ENCODE assay signal across 14 cellular contexts in the genomic region with DNA sequence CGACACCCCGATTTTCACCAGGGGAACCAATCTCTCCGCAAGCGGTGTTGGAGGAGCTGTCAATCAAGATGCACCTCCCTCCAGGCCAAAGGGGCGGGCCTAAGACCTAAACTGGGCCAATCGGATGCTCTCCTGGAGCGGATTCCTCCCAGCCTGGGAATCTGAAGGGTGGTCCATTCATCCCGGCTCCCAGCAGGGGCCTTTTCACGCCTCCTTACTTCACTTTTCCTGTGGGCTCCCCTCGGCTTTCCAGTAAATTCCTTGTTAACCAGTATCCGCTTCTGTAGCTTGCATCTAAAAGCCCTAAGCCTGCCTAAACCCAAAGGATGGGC. TPM values are rescaled to one million over a fixed set of nuclear protein-coding genes. Genes with fewer than 3 reads are reported as not detected.
A peak's percentile ranks its signal among the peaks of the same experiment; 100 is the strongest.
DNase-seq lines count a peak whose midpoint lies in the region; ATAC-seq, FAIRE-seq and TF ChIP-seq lines count a peak whose summit lies in the region.
"Had no signal": no experiment of that assay in that cellular context is flagged by ENCODE, and none has a peak within 500 bp of the region (broad histone marks: within the 10 kb centered on the region; RNA-seq: fewer than 3 reads in every experiment).

No MANE protein-coding gene starts in this region.

- CTCF ChIA-PET in HEK293T (lab: Yijun Ruan, JAX) (no interaction called here), HepG2 (lab: Yijun Ruan, JAX; ENCODE audit: low intra/inter-chr PET ratio, low total read pairs) (no interaction called here)

- H3K27me3 ChIP-seq in HepG2 (ENCODE audit: control insufficient read depth in 1 of 2, insufficient read depth in 2 of 2, low read length in 2 of 2), result peaks cover 7 to 17% of the 10 kb centered on the region in 2 experiments; a peak in 4 of 5 replicates
- H3K27me3 ChIP-seq: esophagus squamous epithelium had no signal

- no peak overlapping the region for H2AFZ ChIP-seq in HepG2 (ENCODE audit: low read length)

- H3K4me3 ChIP-seq in HepG2 (replicated peaks in 1 of 3; ENCODE audit: insufficient read depth in 1 of 3, low read depth in 2 of 3, low read length in 3 of 3), result no peak overlapping the region
- H3K4me3 ChIP-seq: esophagus squamous epithelium had no signal

- no peak overlapping the region for H3K4me2 ChIP-seq in HepG2 (ENCODE audit: low read depth, low read length)

- no peak for FAIRE-seq in HepG2 (lab: Jason Lieb, UNC)

- POLR2A ChIA-PET in HEK293T (lab: Yijun Ruan, JAX) (no interaction called here), HepG2 (lab: Yijun Ruan, JAX) (no interaction called here)

- no peak for TF ChIP-seq POLR2A in HepG2 (IDR thresholded peaks at IDR 0.05; ENCODE audit: insufficient read depth in 1 of 2, low read depth in 2 of 2, low read length in 2 of 2)

- H3K27ac ChIP-seq in HepG2 (ENCODE audit: extremely low read length, insufficient read depth, low read length), result no peak overlapping the region
- H3K27ac ChIP-seq: C4-2B, esophagus squamous epithelium had no signal

- no peak overlapping the region for H3K9ac ChIP-seq in HepG2 (ENCODE audit: insufficient read depth, low read depth, low read length)

- no peaks in the 10 kb centered on the region for H3K9me3 ChIP-seq in HepG2 (ENCODE audit: low read length)
- H3K9me3 ChIP-seq: esophagus squamous epithelium had no signal

- in situ Hi-C loops in HepG2 (cut with HindIII; ENCODE audit: extremely low pct_ligation_motif_present, low pct_unique_long_range_greater_than_20kb), result no loop called here

- H4K20me1 ChIP-seq in HepG2 (ENCODE audit: insufficient read depth, low read length), result no peaks in the 10 kb centered on the region

- peak; percentile 54 for DNase-seq in AG20443 (ENCODE audit: low spot score)
- DNase-seq in HEK293T (ENCODE audit: extremely low spot score), result no peak
- peak; percentile 50 for DNase-seq in astrocyte of the hippocampus (ENCODE audit: low read depth, low spot score)
- no peak for DNase-seq in HepG2 (ENCODE audit: low spot score)
- DNase-seq: activated CD4-positive, alpha-beta T cell treated with anti-CD3 and anti-CD28 coated beads for 1 hour; esophagus squamous epithelium; naive B cell; NCI-H226 had no signal

- no peaks in the 10 kb centered on the region for H3K79me2 ChIP-seq in HepG2 (ENCODE audit: insufficient read depth, low read length)

- TF ChIP-seq RAD21 in HepG2 (CRISPR knock-in tag; IDR thresholded peaks at IDR 0.05), result no peak

- H3K36me3 ChIP-seq in HepG2 (replicated peaks in 1 of 2; ENCODE audit: control insufficient read depth in 1 of 2, insufficient read depth in 2 of 2, low read length in 2 of 2), result no peaks in the 10 kb centered on the region
- H3K36me3 ChIP-seq: esophagus squamous epithelium had no signal

- no peak for TF ChIP-seq CTCF in HepG2 (CRISPR knock-in tag; IDR thresholded peaks at IDR 0.05)

- TF ChIP-seq EP300 in HepG2 (IDR thresholded peaks at IDR 0.05; ENCODE audit: low read depth in 2 of 2, low read length in 2 of 2) (no peak), HepG2 (CRISPR knock-in tag; IDR thresholded peaks at IDR 0.05; ENCODE audit: borderline replicate concordance) (no peak)

- H3K4me1 ChIP-seq in HepG2 (ENCODE audit: insufficient read depth, low read length), result peaks cover 45% of the 10 kb centered on the region
- H3K4me1 ChIP-seq: esophagus squamous epithelium had no signal

- intact Hi-C loops in HepG2 (cut with micrococcal nuclease; ENCODE audit: unreplicated experiment), result no loop called here

- ATAC-seq in HepG2, result no peak
- no peak for ATAC-seq in HG02588 (IDR thresholded peaks at IDR 0.05; ENCODE audit: unreplicated experiment)
- no peak for ATAC-seq in GM21528 (IDR thresholded peaks at IDR 0.05; ENCODE audit: low FRiP score, unreplicated experiment)
- no peak for ATAC-seq in HG03196 (IDR thresholded peaks at IDR 0.05; ENCODE audit: unreplicated experiment)
- no peak for ATAC-seq in HG03108 (IDR thresholded peaks at IDR 0.05; ENCODE audit: unreplicated experiment)

- 88% methylated on average over 11 of the region's 11 CpGs for WGBS in HepG2 (ENCODE audit: low lambda C conversion rate)

- no TSS peak for BruUV-seq in HepG2 (replicated peaks; lab: Mats Ljungman, UMichigan)

TF ChIP-seq in HEK293T, 16 proteins besides CTCF, POLR2A, EP300 and RAD21:
- no peak for TF ChIP-seq ELF4 (IDR thresholded peaks at IDR 0.05)
- TF ChIP-seq SP1 (IDR thresholded peaks at IDR 0.05), result no peak
- TF ChIP-seq, protein P1, sequence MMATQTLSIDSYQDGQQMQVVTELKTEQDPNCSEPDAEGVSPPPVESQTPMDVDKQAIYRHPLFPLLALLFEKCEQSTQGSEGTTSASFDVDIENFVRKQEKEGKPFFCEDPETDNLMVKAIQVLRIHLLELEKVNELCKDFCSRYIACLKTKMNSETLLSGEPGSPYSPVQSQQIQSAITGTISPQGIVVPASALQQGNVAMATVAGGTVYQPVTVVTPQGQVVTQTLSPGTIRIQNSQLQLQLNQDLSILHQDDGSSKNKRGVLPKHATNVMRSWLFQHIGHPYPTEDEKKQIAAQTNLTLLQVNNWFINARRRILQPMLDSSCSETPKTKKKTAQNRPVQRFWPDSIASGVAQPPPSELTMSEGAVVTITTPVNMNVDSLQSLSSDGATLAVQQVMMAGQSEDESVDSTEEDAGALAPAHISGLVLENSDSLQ (IDR thresholded peaks at IDR 0.05), result peak; percentile 94
TF ChIP-seq in HEK293T: peak in this region for 1.

TF ChIP-seq in HepG2, 621 proteins besides CTCF, POLR2A, EP300 and RAD21 (continues in another document):
- TF ChIP-seq, protein P2, sequence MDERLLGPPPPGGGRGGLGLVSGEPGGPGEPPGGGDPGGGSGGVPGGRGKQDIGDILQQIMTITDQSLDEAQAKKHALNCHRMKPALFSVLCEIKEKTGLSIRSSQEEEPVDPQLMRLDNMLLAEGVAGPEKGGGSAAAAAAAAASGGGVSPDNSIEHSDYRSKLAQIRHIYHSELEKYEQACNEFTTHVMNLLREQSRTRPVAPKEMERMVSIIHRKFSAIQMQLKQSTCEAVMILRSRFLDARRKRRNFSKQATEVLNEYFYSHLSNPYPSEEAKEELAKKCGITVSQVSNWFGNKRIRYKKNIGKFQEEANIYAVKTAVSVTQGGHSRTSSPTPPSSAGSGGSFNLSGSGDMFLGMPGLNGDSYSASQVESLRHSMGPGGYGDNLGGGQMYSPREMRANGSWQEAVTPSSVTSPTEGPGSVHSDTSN (CRISPR knock-in tag; IDR thresholded peaks at IDR 0.05), result 0 out of 2 replicates have a peak, but pooled peaks have one; percentile 56

RNA-seq across cellular contexts. Expression of a gene that starts 17.1 kb away (rescaled TPM):
- 0.13 TPM in 1 of 2 replicates, not detected in the other for total RNA-seq in HepG2 (2016; rRNA removed; fragmentation: Illumina TruSeq; extraction: Trizol)
- total RNA-seq in HepG2 (2016; cell fraction: cytosol; rRNA removed; fragmentation: Illumina TruSeq; extraction: Trizol; ENCODE audit: low read depth), result 0.35 TPM in 1 of 2 replicates, not detected in the other
- total RNA-seq in HepG2 (2016; cell fraction: insoluble cytoplasmic fraction; rRNA removed; fragmentation: Illumina TruSeq; extraction: Trizol), result not detected in 2 replicates
- total RNA-seq in HepG2 (2016; cell fraction: membrane; rRNA removed; fragmentation: Illumina TruSeq; extraction: Trizol), result not detected in 2 replicates
- not detected in 2 replicates for total RNA-seq in HepG2 (2016; cell fraction: nucleus; rRNA removed; fragmentation: Illumina TruSeq; extraction: Trizol)
- polyA plus RNA-seq in HepG2 (2011; rRNA removed), result 0.26 and 0.29 TPM in 2 replicates
- polyA plus RNA-seq in HepG2 (2011; cell fraction: cytosol; rRNA removed), result 0.13 and 0.28 TPM in 2 replicates
- polyA plus RNA-seq in HepG2 (2011; cell fraction: nucleus; rRNA removed), result 0.16 and 0.37 TPM in 2 replicates
- polyA plus RNA-seq in HepG2 (2012), result not detected in 2 replicates
- 0.35 and 0.65 TPM in 2 replicates for polyA plus RNA-seq in HepG2 (2016; cell fraction: cytosol; fragmentation: Illumina TruSeq; extraction: Trizol; ENCODE audit: low read depth)
- not detected in 2 replicates for polyA plus RNA-seq in HepG2 (2016; cell fraction: insoluble cytoplasmic fraction; fragmentation: Illumina TruSeq; extraction: Trizol; ENCODE audit: low read depth)
- polyA plus RNA-seq in HepG2 (2016; cell fraction: membrane; fragmentation: Illumina TruSeq; extraction: Trizol; ENCODE audit: low read depth), result 0.33 TPM in 1 of 2 replicates, not detected in the other
- not detected in 2 replicates for polyA plus RNA-seq in HepG2 (2016; cell fraction: nucleus; fragmentation: Illumina TruSeq; extraction: Trizol; ENCODE audit: insufficient read depth, low read depth)
- polyA minus RNA-seq in HepG2 (2011; rRNA and poly(A)+ RNA removed; ENCODE audit: low replicate concordance), result 0.44 and 7.8 TPM in 2 replicates
- not detected in 2 replicates for polyA minus RNA-seq in HepG2 (2011; cell fraction: cytosol; rRNA and poly(A)+ RNA removed)
- not detected in 2 replicates for polyA minus RNA-seq in HepG2 (2011; cell fraction: nucleus; rRNA and poly(A)+ RNA removed)
- total RNA-seq: LHCN-M2 had no signal

RNA-seq across cellular contexts. Expression of a gene that starts 45.1 kb away (rescaled TPM):
- 48.3 and 61.7 TPM in 2 replicates for total RNA-seq in HepG2 (2016; rRNA removed; fragmentation: Illumina TruSeq; extraction: Trizol)
- total RNA-seq in HepG2 (2016; cell fraction: cytosol; rRNA removed; fragmentation: Illumina TruSeq; extraction: Trizol; ENCODE audit: low read depth), result 23.8 and 27.0 TPM in 2 replicates
- total RNA-seq in HepG2 (2016; cell fraction: insoluble cytoplasmic fraction; rRNA removed; fragmentation: Illumina TruSeq; extraction: Trizol), result 48.0 and 66.5 TPM in 2 replicates
- total RNA-seq in HepG2 (2016; cell fraction: membrane; rRNA removed; fragmentation: Illumina TruSeq; extraction: Trizol), result 37.7 and 42.3 TPM in 2 replicates
- 23.1 and 24.3 TPM in 2 replicates for total RNA-seq in HepG2 (2016; cell fraction: nucleus; rRNA removed; fragmentation: Illumina TruSeq; extraction: Trizol)
- 7.7 and 10.6 TPM in 2 replicates for polyA plus RNA-seq in HepG2 (2011; rRNA removed)
- polyA plus RNA-seq in HepG2 (2011; cell fraction: cytosol; rRNA removed), result 8.9 and 11.0 TPM in 2 replicates
- polyA plus RNA-seq in HepG2 (2011; cell fraction: nucleus; rRNA removed), result 3.9 and 4.5 TPM in 2 replicates
- 5.7 and 16.9 TPM in 2 replicates for polyA plus RNA-seq in HepG2 (2012)
- polyA plus RNA-seq in HepG2 (2016; cell fraction: cytosol; fragmentation: Illumina TruSeq; extraction: Trizol; ENCODE audit: low read depth), result 28.1 and 34.5 TPM in 2 replicates
- polyA plus RNA-seq in HepG2 (2016; cell fraction: insoluble cytoplasmic fraction; fragmentation: Illumina TruSeq; extraction: Trizol; ENCODE audit: low read depth), result 76.0 and 95.5 TPM in 2 replicates
- polyA plus RNA-seq in HepG2 (2016; cell fraction: membrane; fragmentation: Illumina TruSeq; extraction: Trizol; ENCODE audit: low read depth), result 36.4 and 39.0 TPM in 2 replicates
- polyA plus RNA-seq in HepG2 (2016; cell fraction: nucleus; fragmentation: Illumina TruSeq; extraction: Trizol; ENCODE audit: insufficient read depth, low read depth), result 38.9 and 39.5 TPM in 2 replicates
- 7.2 and 33.6 TPM in 2 replicates for polyA minus RNA-seq in HepG2 (2011; rRNA and poly(A)+ RNA removed; ENCODE audit: low replicate concordance)
- 3.9 and 4.1 TPM in 2 replicates for polyA minus RNA-seq in HepG2 (2011; cell fraction: cytosol; rRNA and poly(A)+ RNA removed)
- 4.7 and 6.2 TPM in 2 replicates for polyA minus RNA-seq in HepG2 (2011; cell fraction: nucleus; rRNA and poly(A)+ RNA removed)

Comparison
In these comparisons a context has a peak if more than half of its experiments do, and no peak if none do; other contexts are left out.
1. DNase-seq: peak in AG20443 (single experiment) and astrocyte of the hippocampus (single experiment); none in HEK293T (single experiment) and HepG2 (single experiment).